27 cellular contexts compared by ENCODE assay signal in the genomic region with DNA sequence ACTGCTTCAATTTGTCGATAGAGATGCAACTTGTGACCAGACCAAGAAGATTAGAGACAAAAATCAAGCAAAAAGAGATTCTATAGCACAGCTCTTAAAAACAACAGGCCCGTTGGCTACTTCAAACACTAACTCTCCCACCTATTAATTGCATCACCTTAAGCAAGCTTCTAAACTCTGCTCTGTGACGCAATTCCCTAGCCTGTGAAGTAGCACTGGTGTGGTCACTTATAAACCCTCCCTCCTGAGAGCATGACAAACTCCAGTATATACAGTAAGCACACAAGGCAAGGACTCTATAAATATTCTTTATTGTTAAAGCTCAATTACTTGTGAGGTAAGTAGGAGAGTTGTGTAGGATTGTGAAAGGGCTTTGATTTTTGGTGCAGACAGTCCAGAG.
A peak's percentile ranks its signal among the peaks of the same experiment; 100 is the strongest.
DNase-seq lines count a peak whose midpoint lies in the region; ATAC-seq and TF ChIP-seq lines count a peak whose summit lies in the region.
"Had no signal": no experiment of that assay in that cellular context is flagged by ENCODE, and none has a peak within 500 bp of the region (broad histone marks: within the 10 kb centered on the region; RNA-seq: fewer than 3 reads in every experiment).

No MANE protein-coding gene starts in this region.

- no peak overlapping the region for H3K4me3 ChIP-seq in kidney epithelial cell (ENCODE audit: low read depth, low read length)
- H3K4me3 ChIP-seq: body of pancreas, coronary artery, HAP-1 had no signal

- no peaks in the 10 kb centered on the region for H3K36me3 Mint-ChIP-seq in activated CD8-positive, alpha-beta T cell treated with anti-CD3 and anti-CD28 coated beads, Interleukin-2, amount 10 ng/mL, durations not matched to agents 7 days and 5 days (ENCODE audit: low read depth)
- H3K36me3 Mint-ChIP-seq: activated naive CD8-positive, alpha-beta T cell treated with anti-CD3 and anti-CD28 coated beads for 36 hours had no signal

- no peak overlapping the region for H3K27ac Mint-ChIP-seq in activated CD8-positive, alpha-beta T cell treated with anti-CD3 and anti-CD28 coated beads, Interleukin-2, amount 10 ng/mL, durations not matched to agents 7 days and 5 days
- H3K27ac Mint-ChIP-seq: activated naive CD8-positive, alpha-beta T cell treated with anti-CD3 and anti-CD28 coated beads for 36 hours had no signal

- CTCF ChIA-PET in activated CD8-positive, alpha-beta T cell treated with anti-CD3 and anti-CD28 coated beads, Interleukin-2, amount 10 ng/mL, durations not matched to agents 7 days and 5 days (lab: Charles Lee) = interaction anchor here (2.0 kb wide), 1 partner anchor 21 kb away, joined by 7 read pairs; no protein-coding TSS in a partner anchor

- H3K36me3 ChIP-seq in kidney epithelial cell (ENCODE audit: control insufficient read depth, insufficient read depth, low read length) = no peaks in the 10 kb centered on the region
- H3K36me3 ChIP-seq: HAP-1, neutrophil had no signal

- TF ChIP-seq CTCF in kidney epithelial cell (IDR thresholded peaks at IDR 0.05; ENCODE audit: insufficient read depth, low read length, poor library complexity, severe bottlenecking) = no peak

- H3K27me3 Mint-ChIP-seq in activated CD8-positive, alpha-beta T cell treated with anti-CD3 and anti-CD28 coated beads, Interleukin-2, amount 10 ng/mL, durations not matched to agents 7 days and 5 days (ENCODE audit: low read depth) = peaks cover 2% of the 10 kb centered on the region

- H3K4me3 Mint-ChIP-seq in activated CD8-positive, alpha-beta T cell treated with anti-CD3 and anti-CD28 coated beads, Interleukin-2, amount 10 ng/mL, durations not matched to agents 7 days and 5 days = no peak overlapping the region
- H3K4me3 Mint-ChIP-seq: activated naive CD8-positive, alpha-beta T cell treated with anti-CD3 and anti-CD28 coated beads for 36 hours had no signal

- ATAC-seq in activated CD8-positive, alpha-beta T cell treated with anti-CD3 and anti-CD28 coated beads, Interleukin-2, amount 10 ng/mL, durations not matched to agents 7 days and 5 days = no peak
- ATAC-seq in GM21515 (IDR thresholded peaks at IDR 0.05; ENCODE audit: unreplicated experiment) = no peak
- ATAC-seq: body of pancreas, PC-3 had no signal

- H3K27me3 ChIP-seq in kidney epithelial cell (ENCODE audit: control insufficient read depth, insufficient read depth, low read length) = no peaks in the 10 kb centered on the region
- H3K27me3 ChIP-seq: body of pancreas, neutrophil had no signal

- no peaks in the 10 kb centered on the region for H3K4me1 Mint-ChIP-seq in activated CD8-positive, alpha-beta T cell treated with anti-CD3 and anti-CD28 coated beads, Interleukin-2, amount 10 ng/mL, durations not matched to agents 7 days and 5 days (ENCODE audit: low read depth)
- H3K4me1 Mint-ChIP-seq: activated naive CD8-positive, alpha-beta T cell treated with anti-CD3 and anti-CD28 coated beads for 36 hours had no signal

- DNase-seq in AML-193 (lab: John Stamatoyannopoulos, UW) = peak; percentile 1 to 18
- DNase-seq in NCI-H510A (lab: John Stamatoyannopoulos, UW) = peak; percentile 21
- peak; percentile 45 for DNase-seq in amniotic epithelial cell (ENCODE audit: low read depth)
- DNase-seq in kidney epithelial cell (ENCODE audit: low read depth) = peak; percentile 43
- DNase-seq in activated CD8-positive, alpha-beta memory T cell treated with anti-CD3 and anti-CD28 coated beads, Interleukin-2, amount 50 U/mL, for 48 hours = no peak
- no peak for DNase-seq in NCI-H446 treated with DMSO at 0.1 percent for 48 hours (lab: John Stamatoyannopoulos, UW)
- DNase-seq in activated CD8-positive, alpha-beta T cell treated with anti-CD3 and anti-CD28 coated beads, Interleukin-2, amount 10 ng/mL, durations not matched to agents 7 days and 5 days = no peak
- DNase-seq: activated CD4-positive, alpha-beta T cell treated with anti-CD3 and anti-CD28 coated beads for 1 hour; activated naive CD8-positive, alpha-beta T cell treated with anti-CD3 and anti-CD28 coated beads for 36 hours; body of pancreas; C1 segment of cervical spinal cord; DMS 273 treated with DMSO at 0.1 percent for 48 hours; foreskin melanocyte; GF-D8; NCI-H1092; NCI-H2081; NCI-H524 treated with DMSO at 0.1 percent for 48 hours; PC-3; retina; SK-N-SH; stimulated activated CD4-positive, alpha-beta T cell treated with anti-CD3 and anti-CD28 coated beads, Interleukin-12 subunit alpha, Interleukin-12 subunit beta, amount 100 ng/mL, for 4 hours; substantia nigra; T1000 had no signal

- no peaks in the 10 kb centered on the region for H3K9me3 Mint-ChIP-seq in activated CD8-positive, alpha-beta T cell treated with anti-CD3 and anti-CD28 coated beads, Interleukin-2, amount 10 ng/mL, durations not matched to agents 7 days and 5 days (ENCODE audit: insufficient read depth)
- H3K9me3 Mint-ChIP-seq: activated naive CD8-positive, alpha-beta T cell treated with anti-CD3 and anti-CD28 coated beads for 36 hours had no signal

- POLR2A ChIA-PET in activated CD8-positive, alpha-beta T cell treated with anti-CD3 and anti-CD28 coated beads, Interleukin-2, amount 10 ng/mL, durations not matched to agents 7 days and 5 days (lab: Charles Lee) = no interaction called here

Comparison
In these comparisons a context has a peak if more than half of its experiments do, and no peak if none do; other contexts are left out.
1. DNase-seq: peak in AML-193 (2 of 2), NCI-H510A (single experiment), amniotic epithelial cell (single experiment) and kidney epithelial cell (single experiment); none in activated CD8-positive, alpha-beta memory T cell treated with anti-CD3 and anti-CD28 coated beads, Interleukin-2, amount 50 U/mL, for 48 hours (single experiment), NCI-H446 treated with DMSO at 0.1 percent for 48 hours (single experiment) and activated CD8-positive, alpha-beta T cell treated with anti-CD3 and anti-CD28 coated beads, Interleukin-2, amount 10 ng/mL, durations not matched to agents 7 days and 5 days (single experiment).